Comparison of ENCODE assay signal across 8 cellular contexts in genomic region chr20:56359212-56360132, GRCh38. TPM values are rescaled to one million over a fixed set of nuclear protein-coding genes. Genes with fewer than 3 reads are reported as not detected.
A peak's percentile ranks its signal among the peaks of the same experiment; 100 is the strongest.
DNase-seq lines count a peak whose midpoint lies in the region; ATAC-seq and TF ChIP-seq lines count a peak whose summit lies in the region.

No MANE protein-coding gene starts in this region.

- peak overlapping the region; percentile 51 for H3K27ac ChIP-seq in IMR-90 (ENCODE audit: insufficient read depth, low read length)
- no peak overlapping the region for H3K27ac ChIP-seq in mesendoderm (ENCODE audit: low read depth, low read length)

- H2AK9ac ChIP-seq in IMR-90 (replicated peaks; ENCODE audit: low read depth, low read length, poor library complexity), result peak overlapping the region; percentile 94

- H3K9me3 Mint-ChIP-seq in endothelial cell (ENCODE audit: unreplicated experiment), result no peaks in the 10 kb centered on the region

- H2AFZ ChIP-seq in IMR-90 (replicated peaks; ENCODE audit: low read length, poor library complexity), result peak overlapping the region; percentile 96

- peak overlapping the region; percentile 53 for H2BK5ac ChIP-seq in IMR-90 (ENCODE audit: low read depth, low read length, poor library complexity, severe bottlenecking)
- no peak overlapping the region for H2BK5ac ChIP-seq in mesendoderm (ENCODE audit: low read length)

- dilution Hi-C loops in IMR-90 (cut with HindIII; ENCODE audit: low sequenced_read_pairs, unreplicated experiment), result no loop called here

- TF ChIP-seq RAD21 in IMR-90 (IDR thresholded peaks at IDR 0.05; ENCODE audit: low read length), result no peak

- POLR2A ChIA-PET in IMR-90 (lab: Charles Lee; ENCODE audit: unreplicated experiment), result no interaction called here

- in situ Hi-C loops in IMR-90 (cut with MboI; ENCODE audit: low sequenced_read_pairs), result loop anchor here (25.0 kb wide), 1 partner anchor 428 kb away; no protein-coding TSS in a partner anchor

- TF ChIP-seq CTCF in IMR-90 (conservative IDR thresholded peaks at IDR 0.05; ENCODE audit: low read depth, low read length), result no peak
- TF ChIP-seq CTCF in endothelial cell (IDR thresholded peaks at IDR 0.05; ENCODE audit: unreplicated experiment), result no peak

- peaks cover 6% of the 10 kb centered on the region for H3K4me1 Mint-ChIP-seq in endothelial cell (ENCODE audit: unreplicated experiment)

- peaks cover 10% of the 10 kb centered on the region for H3K36me3 Mint-ChIP-seq in endothelial cell (ENCODE audit: low read depth, unreplicated experiment)

- H3K14ac ChIP-seq in IMR-90 (replicated peaks; ENCODE audit: low read depth, low read length), result peak overlapping the region; percentile 42

- peak overlapping the region; percentile 27 for H3K18ac ChIP-seq in IMR-90 (ENCODE audit: low read depth, low read length)
- peak overlapping the region; percentile 34 for H3K18ac ChIP-seq in mesendoderm (ENCODE audit: low read length)

- ATAC-seq in GM19452 (IDR thresholded peaks at IDR 0.05; ENCODE audit: unreplicated experiment) (peak; percentile 23), IMR-90 (ENCODE audit: low read depth) (peak; percentile 62)

- peak overlapping the region; percentile 71 for H4K91ac ChIP-seq in IMR-90 (ENCODE audit: insufficient read depth, low read depth, low read length)

- H3K4ac ChIP-seq in IMR-90 (ENCODE audit: low read depth, low read length), result peak overlapping the region; percentile 74
- H3K4ac ChIP-seq in mesendoderm (ENCODE audit: low read depth, low read length), result no peak overlapping the region

- no TSS peak for BruUV-seq in IMR-90 (replicated peaks; lab: Mats Ljungman, UMichigan)

- H3K79me1 ChIP-seq in IMR-90 (ENCODE audit: low read depth in 1 of 2, low read length in 2 of 2), result peaks cover 36 to 43% of the 10 kb centered on the region in 2 experiments
- H3K79me1 ChIP-seq in mesendoderm (ENCODE audit: low read length), result no peaks in the 10 kb centered on the region

- TF ChIP-seq POLR2A in IMR-90 (IDR thresholded peaks at IDR 0.05; ENCODE audit: low read depth, low read length), result 0 out of 2 replicates have a peak, but pooled peaks have one; percentile 24

- no peaks in the 10 kb centered on the region for H3K9me3 ChIP-seq in IMR-90 (ENCODE audit: control insufficient read depth, insufficient read depth, low read length)

- no peak overlapping the region for H2BK20ac ChIP-seq in IMR-90 (ENCODE audit: low read depth, low read length)

- peaks cover 8% of the 10 kb centered on the region for H3K4me1 ChIP-seq in IMR-90 (ENCODE audit: control insufficient read depth, insufficient read depth, low read length)
- no peaks in the 10 kb centered on the region for H3K4me1 ChIP-seq in mesendoderm (ENCODE audit: control insufficient read depth, low read depth, low read length)

- no peak overlapping the region for H3K27ac Mint-ChIP-seq in endothelial cell (ENCODE audit: unreplicated experiment)

- peaks cover 13% of the 10 kb centered on the region for H3K9me1 ChIP-seq in IMR-90 (ENCODE audit: insufficient read depth, low read length)

- H3K4me2 ChIP-seq in IMR-90 (ENCODE audit: low read depth, low read length) (peak overlapping the region; percentile 96), mesendoderm (ENCODE audit: low read length) (peak overlapping the region; percentile 90)

- peak overlapping the region; percentile 40 to 90; a peak in 3 of 4 replicates for H4K8ac ChIP-seq in IMR-90 (ENCODE audit: low read depth in 2 of 2, low read length in 2 of 2)
- H4K8ac ChIP-seq in mesendoderm (ENCODE audit: low read depth, low read length), result no peak overlapping the region

- peaks cover 4% of the 10 kb centered on the region; the same call in 1 of the 2 replicates for H4K20me1 ChIP-seq in IMR-90 (ENCODE audit: insufficient read depth, low read length)

- H2BK120ac ChIP-seq in IMR-90 (ENCODE audit: low read depth, low read length) (peak overlapping the region; percentile 4; the same call in 1 of the 2 replicates), mesendoderm (ENCODE audit: low read depth, low read length) (no peak overlapping the region)

- no peak overlapping the region; the same call in 2 of the 3 replicates for H2BK15ac ChIP-seq in IMR-90 (ENCODE audit: low read depth, low read length)
- H2BK15ac ChIP-seq in mesendoderm (replicated peaks; ENCODE audit: low read depth), result no peak overlapping the region

- peak overlapping the region; percentile 13 for H2AK5ac ChIP-seq in IMR-90 (ENCODE audit: low read depth, low read length)
- H2AK5ac ChIP-seq in mesendoderm (ENCODE audit: low read length), result no peak overlapping the region

- H3K9ac ChIP-seq in IMR-90 (ENCODE audit: low read depth, low read length) (peak overlapping the region; percentile 91), mesendoderm (ENCODE audit: low read length) (peak overlapping the region; percentile 61)

- CTCF ChIA-PET in IMR-90 (lab: Yijun Ruan, JAX), result interaction anchor here (0.5 to 1.0 kb wide), 2 partner anchors 10 to 15 kb away, joined by 3 to 4 read pairs; no protein-coding TSS in a partner anchor

- H3K56ac ChIP-seq in IMR-90 (ENCODE audit: extremely low read depth, insufficient read depth, low read length) (peak overlapping the region; percentile 66), mesendoderm (ENCODE audit: low read length) (peak overlapping the region; percentile 63)

- H3K23ac ChIP-seq in IMR-90 (ENCODE audit: low read depth, low read length), result peak overlapping the region; percentile 92
- no peak overlapping the region for H3K23ac ChIP-seq in mesendoderm (ENCODE audit: low read length)

- H3K27me3 ChIP-seq in IMR-90 (ENCODE audit: control insufficient read depth, insufficient read depth, low read length), result no peaks in the 10 kb centered on the region
- no peaks in the 10 kb centered on the region for H3K27me3 ChIP-seq in mesendoderm (ENCODE audit: insufficient read depth, low read length, poor library complexity)

- DNase-seq in DMS 273 treated with DMSO at 0.1 percent for 48 hours (lab: John Stamatoyannopoulos, UW) (peak; percentile 25), IMR-90 (peak; percentile 73), UCSD-AML1 (lab: John Stamatoyannopoulos, UW; ENCODE audit: unreplicated experiment) (peak; percentile 34), endothelial cell (ENCODE audit: low spot score) (peak; percentile 46), mesendoderm (peak; percentile 61), superior temporal gyrus (ENCODE audit: extremely low spot score) (peak; percentile 55), NCI-H1930 (lab: John Stamatoyannopoulos, UW) (no peak)

- peaks cover 4% of the 10 kb centered on the region for H3K27me3 Mint-ChIP-seq in endothelial cell (ENCODE audit: unreplicated experiment)

- H3K4me3 Mint-ChIP-seq in endothelial cell (ENCODE audit: unreplicated experiment), result peak overlapping the region; percentile 87

- H3K4me3 ChIP-seq in IMR-90 (ENCODE audit: insufficient read depth, low read depth, low read length), result peak overlapping the region; percentile 77
- peak overlapping the region; percentile 25 for H3K4me3 ChIP-seq in mesendoderm (ENCODE audit: low read length)

- intact Hi-C loops in IMR-90 (cut with micrococcal nuclease), result no loop called here

- H4K5ac ChIP-seq in IMR-90 (ENCODE audit: low read depth, low read length), result peak overlapping the region; percentile 14
- no peak overlapping the region for H4K5ac ChIP-seq in mesendoderm (ENCODE audit: low read length)

- H3K36me3 ChIP-seq in IMR-90 (ENCODE audit: control insufficient read depth, insufficient read depth, low read length) (peaks cover 3% of the 10 kb centered on the region; the same call in 1 of the 2 replicates), mesendoderm (ENCODE audit: control insufficient read depth, insufficient read depth, low read length) (no peaks in the 10 kb centered on the region)

- no peaks in the 10 kb centered on the region for H3K79me2 ChIP-seq in mesendoderm (ENCODE audit: control insufficient read depth, insufficient read depth, low read length)

- 3% methylated on average over 18 of the region's 51 CpGs; no CpG with 5 or more reads in 1 of the 2 experiments for WGBS in IMR-90 (ENCODE audit: extremely low coverage in 2 of 2, insufficient read length in 1 of 2), 2 experiments
- no CpG with 5 or more reads among the region's 51 CpGs for WGBS in mesendoderm (ENCODE audit: extremely low coverage, insufficient coverage, low lambda C conversion rate)

RNA-seq across cellular contexts. Expression of gene FAM210B, which starts 0.7 kb away (rescaled TPM):
- total RNA-seq in IMR-90 (2012; rRNA removed) (45.0 and 48.9 TPM in 2 replicates), endothelial cell (ENCODE audit: unreplicated experiment) (20.1 TPM)
- polyA plus RNA-seq in IMR-90 (2012; rRNA removed), result 25.6 and 29.5 TPM in 2 replicates
- 13.0 and 17.9 TPM in 2 replicates for polyA plus RNA-seq in IMR-90 (2012; cell fraction: cytosol; rRNA removed)
- 4.1 and 11.5 TPM in 2 replicates for polyA plus RNA-seq in IMR-90 (2012; cell fraction: nucleus; rRNA removed; ENCODE audit: low replicate concordance)
- polyA plus RNA-seq in mesendoderm (2013, experiment 1 of 2), result 17.0 TPM
- polyA plus RNA-seq in mesendoderm (2013, experiment 2 of 2), result 17.2 TPM

RNA-seq across cellular contexts. Expression of gene AURKA, which starts 32.5 kb away (rescaled TPM):
- total RNA-seq in IMR-90 (2012; rRNA removed) (83.3 and 88.0 TPM in 2 replicates), endothelial cell (ENCODE audit: unreplicated experiment) (14.3 TPM)
- polyA plus RNA-seq in IMR-90 (2012; rRNA removed), result 63.7 and 68.0 TPM in 2 replicates
- polyA plus RNA-seq in IMR-90 (2012; cell fraction: cytosol; rRNA removed), result 21.7 and 43.0 TPM in 2 replicates
- polyA plus RNA-seq in IMR-90 (2012; cell fraction: nucleus; rRNA removed; ENCODE audit: low replicate concordance), result 13.7 and 69.2 TPM in 2 replicates
- 91.0 TPM for polyA plus RNA-seq in mesendoderm (2013, experiment 1 of 2)
- 89.8 TPM for polyA plus RNA-seq in mesendoderm (2013, experiment 2 of 2)

RNA-seq across cellular contexts. Expression of gene CSTF1, which starts 33.0 kb away (rescaled TPM):
- total RNA-seq in IMR-90 (2012; rRNA removed) (86.4 and 105 TPM in 2 replicates), endothelial cell (ENCODE audit: unreplicated experiment) (42.0 TPM)
- 48.8 and 49.5 TPM in 2 replicates for polyA plus RNA-seq in IMR-90 (2012; rRNA removed)
- 24.3 and 40.6 TPM in 2 replicates for polyA plus RNA-seq in IMR-90 (2012; cell fraction: cytosol; rRNA removed)
- 28.6 and 46.9 TPM in 2 replicates for polyA plus RNA-seq in IMR-90 (2012; cell fraction: nucleus; rRNA removed; ENCODE audit: low replicate concordance)
- polyA plus RNA-seq in mesendoderm (2013, experiment 1 of 2), result 39.7 TPM
- 40.9 TPM for polyA plus RNA-seq in mesendoderm (2013, experiment 2 of 2)

RNA-seq across cellular contexts. Expression of gene CASS4, which starts 52.6 kb away (rescaled TPM):
- total RNA-seq in IMR-90 (2012; rRNA removed) (25.8 and 26.1 TPM in 2 replicates), endothelial cell (ENCODE audit: unreplicated experiment) (not detected)
- polyA plus RNA-seq in IMR-90 (2012; rRNA removed), result 26.5 and 29.6 TPM in 2 replicates
- polyA plus RNA-seq in IMR-90 (2012; cell fraction: cytosol; rRNA removed), result 12.7 and 19.2 TPM in 2 replicates
- polyA plus RNA-seq in IMR-90 (2012; cell fraction: nucleus; rRNA removed; ENCODE audit: low replicate concordance), result 28.4 and 44.9 TPM in 2 replicates
- polyA plus RNA-seq in mesendoderm (2013, experiment 1 of 2), result not detected
- not detected for polyA plus RNA-seq in mesendoderm (2013, experiment 2 of 2)

Comparison
In these comparisons a context has a peak if more than half of its experiments do, and no peak if none do; other contexts are left out.
1. DNase-seq: peak in DMS 273 treated with DMSO at 0.1 percent for 48 hours (single experiment), IMR-90 (single experiment), UCSD-AML1 (single experiment), endothelial cell (single experiment), mesendoderm (single experiment) and superior temporal gyrus (single experiment); none in NCI-H1930 (0 of 2).